ENCODE assay signal across 10 cellular contexts in genomic region chr9:3868012-3868411, GRCh38.
DNase-seq lines count a peak whose midpoint lies in the region; ATAC-seq and TF ChIP-seq lines count a peak whose summit lies in the region.
"Had no signal": no experiment of that assay in that cellular context is flagged by ENCODE, and none has a peak within 500 bp of the region (broad histone marks: within the 10 kb centered on the region; RNA-seq: fewer than 3 reads in every experiment).

No MANE protein-coding gene starts in this region.

- peaks cover 3% of the 10 kb centered on the region for H3K9me3 Mint-ChIP-seq in activated T-cell treated with anti-CD3 and anti-CD28 coated beads, Interleukin-2, amount 50 U/mL, for 4 hours

- TF ChIP-seq CTCF in osteoblast (IDR thresholded peaks at IDR 0.05; ENCODE audit: extremely low read depth, low read depth, low read length): no peak

- H3K27me3 ChIP-seq in osteoblast (ENCODE audit: insufficient read depth, low read length) (no peaks in the 10 kb centered on the region), SJCRH30 (no peaks in the 10 kb centered on the region)
- H3K27me3 ChIP-seq: ascending aorta had no signal

- H3K79me2 ChIP-seq in osteoblast (ENCODE audit: insufficient read depth, low read length): no peaks in the 10 kb centered on the region

- no peaks in the 10 kb centered on the region for H3K36me3 Mint-ChIP-seq in activated T-cell treated with anti-CD3 and anti-CD28 coated beads, Interleukin-2, amount 50 U/mL, for 4 hours (ENCODE audit: insufficient read depth)
- peaks cover 2% of the 10 kb centered on the region for H3K36me3 Mint-ChIP-seq in T-helper 17 cell (ENCODE audit: low read depth)

- no peaks in the 10 kb centered on the region for H4K20me1 ChIP-seq in osteoblast (ENCODE audit: insufficient read depth, low read length)

- no peak overlapping the region for H3K4me3 Mint-ChIP-seq in activated T-cell treated with anti-CD3 and anti-CD28 coated beads, Interleukin-2, amount 50 U/mL, for 4 hours
- H3K4me3 Mint-ChIP-seq in T-helper 17 cell: no peak overlapping the region

- H3K27me3 Mint-ChIP-seq in activated T-cell treated with anti-CD3 and anti-CD28 coated beads, Interleukin-2, amount 50 U/mL, for 4 hours (ENCODE audit: low read depth): peaks cover 18% of the 10 kb centered on the region
- H3K27me3 Mint-ChIP-seq in T-helper 17 cell: peaks cover 13% of the 10 kb centered on the region

- H3K27ac Mint-ChIP-seq in T-helper 17 cell: no peak overlapping the region

- H3K27ac ChIP-seq in osteoblast (ENCODE audit: low read depth, low read length): no peak overlapping the region
- H3K27ac ChIP-seq in SJCRH30: no peak overlapping the region
- H3K27ac ChIP-seq: ascending aorta had no signal

- H3K4me1 ChIP-seq in osteoblast (ENCODE audit: insufficient read depth, low read length) (peaks cover 25% of the 10 kb centered on the region), SJCRH30 (no peaks in the 10 kb centered on the region; the same call in 1 of the 2 replicates)
- H3K4me1 ChIP-seq: ascending aorta had no signal

- DNase-seq in activated T-cell treated with anti-CD3 and anti-CD28 coated beads, Interleukin-2, amount 50 U/mL, for 4 hours: no peak
- no peak for DNase-seq in activated T-cell treated with anti-CD3 and anti-CD28 coated beads, Interleukin-2, amount 50 U/mL, for 48 hours
- DNase-seq in osteoblast (ENCODE audit: insufficient read length, low spot score, missing footprints) (peak; percentile 61), T-helper 17 cell (no peak), SJCRH30 (no peak)
- DNase-seq: NCI-H2081 treated with DMSO at 0.1 percent for 48 hours had no signal

- H3K4me3 ChIP-seq in osteoblast (ENCODE audit: insufficient read depth, low read length) (no peak overlapping the region), SJCRH30 (no peak overlapping the region)
- H3K4me3 ChIP-seq: ascending aorta had no signal

- H3K4me1 Mint-ChIP-seq in activated T-cell treated with anti-CD3 and anti-CD28 coated beads, Interleukin-2, amount 50 U/mL, for 4 hours (ENCODE audit: low read depth): no peaks in the 10 kb centered on the region
- no peaks in the 10 kb centered on the region for H3K4me1 Mint-ChIP-seq in T-helper 17 cell

- H3K4me2 ChIP-seq in osteoblast (ENCODE audit: insufficient read depth, low read length): no peak overlapping the region

- no peaks in the 10 kb centered on the region for H3K36me3 ChIP-seq in osteoblast (ENCODE audit: insufficient read depth, low read length)
- no peaks in the 10 kb centered on the region for H3K36me3 ChIP-seq in SJCRH30
- H3K36me3 ChIP-seq: ascending aorta had no signal

- no peak overlapping the region for H2AFZ ChIP-seq in osteoblast (ENCODE audit: low read length)

- no peaks in the 10 kb centered on the region for H3K9me3 ChIP-seq in osteoblast (ENCODE audit: low read depth, low read length)
- H3K9me3 ChIP-seq in T-helper 17 cell (ENCODE audit: control insufficient read depth, low read length, poor library complexity, severe bottlenecking): no peaks in the 10 kb centered on the region
- no peaks in the 10 kb centered on the region for H3K9me3 ChIP-seq in SJCRH30 (replicated peaks)
- H3K9me3 ChIP-seq: ascending aorta had no signal

- peak; percentile 78 to 84 for ATAC-seq in activated T-cell treated with anti-CD3 and anti-CD28 coated beads, Interleukin-2, amount 50 U/mL, for 4 hours
- ATAC-seq in GM21526 (IDR thresholded peaks at IDR 0.05; ENCODE audit: low FRiP score, unreplicated experiment) (peak; percentile 72), HG03159 (IDR thresholded peaks at IDR 0.05; ENCODE audit: unreplicated experiment) (peak; percentile 81), GM19467 (IDR thresholded peaks at IDR 0.05; ENCODE audit: unreplicated experiment) (no peak), T-helper 17 cell (no peak)

Comparison
In these comparisons a context has a peak if more than half of its experiments do, and no peak if none do; other contexts are left out.
1. ATAC-seq: peak in activated T-cell treated with anti-CD3 and anti-CD28 coated beads, Interleukin-2, amount 50 U/mL, for 4 hours (2 of 2), GM21526 (single experiment) and HG03159 (single experiment); none in GM19467 (single experiment) and T-helper 17 cell (single experiment).